ENCODE assay signal across 8 cellular contexts in genomic region chr19:12782424-12783225, GRCh38. TPM values are rescaled to one million over a fixed set of nuclear protein-coding genes. Genes with fewer than 3 reads are reported as not detected.
DNase-seq lines count a peak whose midpoint lies in the region; ATAC-seq lines count a peak whose summit lies in the region.

No MANE protein-coding gene starts in this region.

- DNase-seq in GM03348 (ENCODE audit: low spot score): peak; percentile 89
- peak; percentile 96 for DNase-seq in NCI-H82 (lab: John Stamatoyannopoulos, UW)
- DNase-seq in activated CD8-positive, alpha-beta memory T cell treated with anti-CD3 and anti-CD28 coated beads for 24 hours: peak; percentile 96
- peak; percentile 90 to 91 (median 91) for DNase-seq in effector memory CD8-positive, alpha-beta T cell
- DNase-seq in mesenteric fat pad (ENCODE audit: low spot score): peak; percentile 98
- peak; percentile 88 for DNase-seq in stimulated activated CD8-positive, alpha-beta memory T cell treated with anti-CD3 and anti-CD28 coated beads, Interleukin-12 subunit alpha, Interleukin-12 subunit beta, amount 100 ng/mL, for 4 hours (ENCODE audit: low read depth)

- H3K27me3 Mint-ChIP-seq in effector memory CD8-positive, alpha-beta T cell: no peaks in the 10 kb centered on the region

- peaks cover 15 to 22% of the 10 kb centered on the region in 2 donors for H3K4me1 Mint-ChIP-seq in effector memory CD8-positive, alpha-beta T cell (ENCODE audit: low read depth in 2 of 2)

- peaks cover 6% of the 10 kb centered on the region for H3K36me3 Mint-ChIP-seq in effector memory CD8-positive, alpha-beta T cell (ENCODE audit: insufficient read depth)

- ATAC-seq in HG02973 (IDR thresholded peaks at IDR 0.05; ENCODE audit: unreplicated experiment) (peak; percentile 31), GM18520 (IDR thresholded peaks at IDR 0.05; ENCODE audit: unreplicated experiment) (no peak)
- no peak for ATAC-seq in effector memory CD8-positive, alpha-beta T cell (replicated peaks)

- peak overlapping the region; percentile 65 to 79 for H3K4me3 Mint-ChIP-seq in effector memory CD8-positive, alpha-beta T cell

- H3K27ac Mint-ChIP-seq in effector memory CD8-positive, alpha-beta T cell: peak overlapping the region in 1 of 2 donors; percentile 88

- no peaks in the 10 kb centered on the region for H3K9me3 Mint-ChIP-seq in effector memory CD8-positive, alpha-beta T cell

RNA-seq across cellular contexts. Expression of gene HOOK2, which starts 7.3 kb away (rescaled TPM):
- total RNA-seq in mesenteric fat pad: 57.7 TPM

RNA-seq across cellular contexts. Expression of gene JUNB, which starts 8.7 kb away (rescaled TPM):
- total RNA-seq in mesenteric fat pad: 800 TPM

RNA-seq across cellular contexts. Expression of gene PRDX2, which starts 19.0 kb away (rescaled TPM):
- 238 TPM for total RNA-seq in mesenteric fat pad

RNA-seq across cellular contexts. Expression of gene THSD8, which starts 19.2 kb away (rescaled TPM):
- 2.1 TPM for total RNA-seq in mesenteric fat pad

RNA-seq across cellular contexts. Expression of gene RNASEH2A, which starts 23.8 kb away (rescaled TPM):
- 2.7 TPM for total RNA-seq in mesenteric fat pad
